In the genomic region with DNA sequence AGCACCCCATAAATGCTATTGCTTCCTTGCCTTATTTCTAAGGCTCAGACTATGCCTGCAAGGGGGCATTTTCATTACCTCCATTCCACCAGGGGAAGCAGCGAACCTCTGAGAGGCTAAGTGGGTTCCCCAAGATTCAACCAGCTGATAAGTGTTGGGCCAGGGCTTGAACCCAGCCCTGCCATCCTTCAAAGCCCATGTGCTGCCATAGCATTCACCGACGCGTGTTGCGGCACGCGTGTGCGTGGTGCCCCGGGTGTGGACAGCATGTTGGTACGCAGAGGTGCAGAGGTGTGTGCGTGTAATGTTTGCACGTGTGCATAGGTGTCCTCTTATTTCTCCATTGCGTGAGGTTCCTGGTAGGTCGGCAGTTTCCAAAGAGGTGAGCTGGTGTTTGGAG, we compare ENCODE assay signal across 11 cellular contexts.
DNase-seq lines count a peak whose midpoint lies in the region; ATAC-seq, FAIRE-seq and TF ChIP-seq lines count a peak whose summit lies in the region.
"Had no signal": no experiment of that assay in that cellular context is flagged by ENCODE, and none has a peak within 500 bp of the region (broad histone marks: within the 10 kb centered on the region; RNA-seq: fewer than 3 reads in every experiment).

No MANE protein-coding gene starts in this region.

- H4K5ac ChIP-seq in H1 (ENCODE audit: insufficient read length, low read depth, low read length): no peak overlapping the region
- no peak overlapping the region for H4K5ac ChIP-seq in mesendoderm (ENCODE audit: low read length)

- 0 out of 2 replicates have a peak overlapping the region, but pooled peaks have one; percentile 15 for H2BK20ac ChIP-seq in H1 (ENCODE audit: low read length)

- WGBS in H1 (ENCODE audit: extremely low coverage in 1 of 2, insufficient coverage in 1 of 2, insufficient read length in 1 of 2, insufficient replicate concordance in 2 of 2, low coverage in 1 of 2, low lambda C conversion rate in 2 of 2, missing lambda C conversion rate in 1 of 2), 2 experiments: 92% methylated on average over 14 of the region's 14 CpGs; no CpG with 5 or more reads in 1 of the 2 experiments
- 90% methylated on average over 14 of the region's 14 CpGs for WGBS in urinary bladder
- no CpG with 5 or more reads among the region's 14 CpGs for WGBS in mesendoderm (ENCODE audit: extremely low coverage, insufficient coverage, low lambda C conversion rate)

- H2BK12ac ChIP-seq in H1 (ENCODE audit: low read depth, low read length): no peak overlapping the region

- H3K23ac ChIP-seq in H1 (ENCODE audit: insufficient read length) (no peak overlapping the region), mesendoderm (ENCODE audit: low read length) (no peak overlapping the region)

- H3K4ac ChIP-seq in H1 (replicated peaks; ENCODE audit: insufficient read length, low read depth, low read length) (no peak overlapping the region), mesendoderm (ENCODE audit: low read depth, low read length) (no peak overlapping the region)

- H2BK120ac ChIP-seq in H1 (replicated peaks; ENCODE audit: low read depth, low read length) (no peak overlapping the region), mesendoderm (ENCODE audit: low read depth, low read length) (no peak overlapping the region)

- peaks cover 0 to 40% of the 10 kb centered on the region in 2 experiments; a peak in 2 of 4 replicates for H3K79me2 ChIP-seq in H1 (ENCODE audit: control insufficient read depth in 1 of 2, insufficient read depth in 2 of 2, low read length in 2 of 2)
- no peaks in the 10 kb centered on the region for H3K79me2 ChIP-seq in mesendoderm (ENCODE audit: control insufficient read depth, insufficient read depth, low read length)

- H3K14ac ChIP-seq in H1 (ENCODE audit: insufficient read length): no peak overlapping the region

- no peak overlapping the region for H4K91ac ChIP-seq in H1 (replicated peaks; ENCODE audit: insufficient read length, low read length)

- no peaks in the 10 kb centered on the region for H3K27me3 ChIP-seq in H1 (replicated peaks in 1 of 4; ENCODE audit: control insufficient read depth in 3 of 4, extremely low read depth in 1 of 4, insufficient read depth in 3 of 4, low read length in 3 of 4)
- no peaks in the 10 kb centered on the region for H3K27me3 ChIP-seq in muscle layer of duodenum (ENCODE audit: low read depth, low read length)
- H3K27me3 ChIP-seq in mesendoderm (ENCODE audit: insufficient read depth, low read length, poor library complexity): no peaks in the 10 kb centered on the region

- H3K4me3 ChIP-seq in H1 (ENCODE audit: extremely low read depth in 1 of 4, insufficient read depth in 2 of 4, low read depth in 3 of 4, low read length in 4 of 4): no peak overlapping the region
- H3K4me3 ChIP-seq in muscle layer of duodenum (ENCODE audit: low read depth in 1 of 2, low read length in 2 of 2): peak overlapping the region; percentile 5 to 23
- no peak overlapping the region for H3K4me3 ChIP-seq in urinary bladder (ENCODE audit: low read depth, low read length)
- H3K4me3 ChIP-seq in mesendoderm (ENCODE audit: low read length): no peak overlapping the region

- no peaks in the 10 kb centered on the region for H3K36me3 ChIP-seq in H1 (ENCODE audit: control insufficient read depth in 2 of 4, insufficient read depth in 4 of 4, low read length in 3 of 4)
- H3K36me3 ChIP-seq in muscle layer of duodenum (ENCODE audit: control insufficient read depth in 1 of 2, insufficient read depth in 2 of 2, low read length in 2 of 2): peaks cover 9 to 47% of the 10 kb centered on the region in 2 donors
- no peaks in the 10 kb centered on the region for H3K36me3 ChIP-seq in urinary bladder (ENCODE audit: insufficient read depth)
- no peaks in the 10 kb centered on the region for H3K36me3 ChIP-seq in mesendoderm (ENCODE audit: control insufficient read depth, insufficient read depth, low read length)

- no peak overlapping the region for H2BK15ac ChIP-seq in H1 (ENCODE audit: low read length)
- H2BK15ac ChIP-seq in mesendoderm (replicated peaks; ENCODE audit: low read depth): no peak overlapping the region

- H3K4me1 ChIP-seq in H1 (replicated peaks in 1 of 4; ENCODE audit: control insufficient read depth in 3 of 4, insufficient read depth in 4 of 4, low read length in 3 of 4) (peaks cover 0 to 8% (median 1%) of the 10 kb centered on the region in 4 experiments; a peak in 5 of 7 replicates), muscle layer of duodenum (ENCODE audit: control insufficient read depth in 1 of 2, insufficient read depth in 2 of 2, low read length in 2 of 2) (peaks cover 40 to 89% of the 10 kb centered on the region in 2 donors), urinary bladder (ENCODE audit: insufficient read depth) (peaks cover 3% of the 10 kb centered on the region), mesendoderm (ENCODE audit: control insufficient read depth, low read depth, low read length) (no peaks in the 10 kb centered on the region)

- peak overlapping the region; percentile 100 for H3K27ac ChIP-seq in RWPE1
- no peak overlapping the region for H3K27ac ChIP-seq in H1 (ENCODE audit: low read depth, low read length)
- peak overlapping the region; percentile 91 for H3K27ac ChIP-seq in muscle layer of duodenum (ENCODE audit: low read length)
- peak overlapping the region; percentile 86 for H3K27ac ChIP-seq in urinary bladder (ENCODE audit: low read depth)
- H3K27ac ChIP-seq in mesendoderm (ENCODE audit: low read depth, low read length): no peak overlapping the region

- H2BK5ac ChIP-seq in H1 (ENCODE audit: low read depth, low read length) (peak overlapping the region; percentile 75), mesendoderm (ENCODE audit: low read length) (no peak overlapping the region)

- H4K8ac ChIP-seq in H1 (ENCODE audit: extremely low read depth, insufficient read depth, low read length): peak overlapping the region; percentile 48; the same call in 1 of the 2 replicates
- H4K8ac ChIP-seq in mesendoderm (ENCODE audit: low read depth, low read length): no peak overlapping the region

- TF ChIP-seq POLR2A in H1 (IDR thresholded peaks at IDR 0.05; ENCODE audit: control extremely low read depth in 1 of 2, low read depth in 2 of 2, low read length in 2 of 2): no peak

- DNase-seq in RWPE1 (ENCODE audit: low spot score) (no peak), H1 (ENCODE audit: low read depth in 1 of 2, low spot score in 2 of 2) (no peak), mesendoderm (no peak)
- DNase-seq in stimulated activated CD4-positive, alpha-beta T cell treated with anti-CD3 and anti-CD28 coated beads, Interleukin-4, amount 100 ng/mL, for 4 hours: no peak
- DNase-seq: NCI-H1417; stimulated activated CD4-positive, alpha-beta T cell treated with anti-CD3 and anti-CD28 coated beads, Interleukin-15, amount 100 ng/mL, for 24 hours; stimulated activated naive B cell treated with anti-CD40 and anti-IgM and Interleukin-4, amounts not matched to agents 10 μg/mL and 1 μg/mL and 100 μg/mL, for 72 hours had no signal

- H4K20me1 ChIP-seq in H1 (replicated peaks in 1 of 2; ENCODE audit: control insufficient read depth in 1 of 2, insufficient read depth in 2 of 2, low read length in 2 of 2): peaks cover 3 to 4% of the 10 kb centered on the region in 2 experiments

- TF ChIP-seq CTCF in RWPE1 (conservative IDR thresholded peaks at IDR 0.05; ENCODE audit: low read depth): no peak
- no peak for TF ChIP-seq CTCF in H1 (IDR thresholded peaks at IDR 0.05; ENCODE audit: control extremely low read depth in 1 of 3, insufficient read depth in 1 of 3, low read depth in 1 of 3, low read length in 3 of 3)

- TF ChIP-seq EP300 in H1 (IDR thresholded peaks at IDR 0.05; ENCODE audit: borderline replicate concordance in 1 of 2, low read depth in 2 of 2, low read length in 2 of 2): no peak

- H3K9ac ChIP-seq in H1 (replicated peaks in 1 of 4; ENCODE audit: extremely low read depth in 1 of 4, low read depth in 3 of 4, low read length in 3 of 4): no peak overlapping the region
- no peak overlapping the region for H3K9ac ChIP-seq in mesendoderm (ENCODE audit: low read length)

- no peak for ATAC-seq in GM21360 (IDR thresholded peaks at IDR 0.05; ENCODE audit: unreplicated experiment)
- ATAC-seq: activated T-helper 17 cell treated with anti-CD3 and anti-CD28 coated beads, Interleukin-2, amount 50 U/mL, for 72 hours; stimulated activated naive B cell treated with anti-CD40 and anti-IgM and Interleukin-4, amounts not matched to agents 10 μg/mL and 1 μg/mL and 100 μg/mL, for 72 hours had no signal

- H3K4me2 ChIP-seq in H1 (ENCODE audit: insufficient read depth in 1 of 2, low read depth in 2 of 2, low read length in 2 of 2) (no peak overlapping the region), mesendoderm (ENCODE audit: low read length) (no peak overlapping the region)

- CTCF ChIA-PET in RWPE1 (lab: Yijun Ruan, JAX) (interaction anchor here (1.1 kb wide), 1 partner anchor 10 kb away, joined by 5 read pairs; no protein-coding TSS in a partner anchor), H1 (lab: Charles Lee; ENCODE audit: partially characterized antibody) (interaction anchor here (0.9 to 1.7 kb wide), 5 partner anchors 9 to 90 kb away, joined by 3 to 4 read pairs (median 3); no protein-coding TSS in a partner anchor)

- no peaks in the 10 kb centered on the region for H3K9me3 ChIP-seq in H1 (ENCODE audit: insufficient read depth in 2 of 2, low read depth in 1 of 2, low read length in 1 of 2)
- no peaks in the 10 kb centered on the region for H3K9me3 ChIP-seq in muscle layer of duodenum (ENCODE audit: control insufficient read depth in 1 of 2, low read length in 2 of 2)

- H2AK5ac ChIP-seq in H1 (ENCODE audit: low read depth, low read length) (no peak overlapping the region), mesendoderm (ENCODE audit: low read length) (no peak overlapping the region)

- no peak for TF ChIP-seq RAD21 in H1 (IDR thresholded peaks at IDR 0.05 in 1 of 2, conservative IDR thresholded peaks at IDR 0.05 in 1 of 2; ENCODE audit: low read depth in 2 of 2, low read length in 2 of 2)

- no peak for FAIRE-seq in H1 (lab: Jason Lieb, UNC)

- no peak overlapping the region for H2AFZ ChIP-seq in H1 (ENCODE audit: low read length)

- H3K23me2 ChIP-seq in H1 (ENCODE audit: low read depth, low read length): no peaks in the 10 kb centered on the region

- no peak overlapping the region for H3K56ac ChIP-seq in H1 (replicated peaks; ENCODE audit: insufficient read length, low read depth, low read length)
- H3K56ac ChIP-seq in mesendoderm (ENCODE audit: low read length): no peak overlapping the region

- no peak overlapping the region for H3K18ac ChIP-seq in H1 (ENCODE audit: extremely low read depth, low read length)
- no peak overlapping the region for H3K18ac ChIP-seq in mesendoderm (ENCODE audit: low read length)

- POLR2A ChIA-PET in RWPE1 (lab: Yijun Ruan, JAX; ENCODE audit: low non-redundant PET): no interaction called here
- POLR2A ChIA-PET in H1 (lab: Charles Lee; ENCODE audit: partially characterized antibody): no interaction called here

- H3K79me1 ChIP-seq in H1 (ENCODE audit: low read depth, low read length) (peaks cover 5% of the 10 kb centered on the region), mesendoderm (ENCODE audit: low read length) (no peaks in the 10 kb centered on the region)

TF ChIP-seq in H1, 55 proteins besides CTCF, POLR2A, EP300 and RAD21 (continues in another document):
- no peak for TF ChIP-seq SAP30 (IDR thresholded peaks at IDR 0.05; ENCODE audit: insufficient read depth, insufficient replicate concordance, low read length)
- TF ChIP-seq ZNF274 (IDR thresholded peaks at IDR 0.05; ENCODE audit: borderline replicate concordance, extremely low read depth, low read length): no peak
- no peak for TF ChIP-seq BCL11A (IDR thresholded peaks at IDR 0.05; ENCODE audit: low read depth in 2 of 2, low read length in 2 of 2)

Comparison
In these comparisons a context has a peak if more than half of its experiments do, and no peak if none do; other contexts are left out.
1. H3K27ac ChIP-seq: peak in RWPE1 (single experiment), muscle layer of duodenum (single experiment) and urinary bladder (single experiment); none in H1 (single experiment) and mesendoderm (single experiment).
2. H3K4me3 ChIP-seq: peak in muscle layer of duodenum (2 of 2); none in H1 (0 of 4), urinary bladder (single experiment) and mesendoderm (single experiment).